ENCODE assay signal across 12 cellular contexts in genomic region chr17:949623-950338, GRCh38. TPM values are rescaled to one million over a fixed set of nuclear protein-coding genes. Genes with fewer than 3 reads are reported as not detected.
DNase-seq lines count a peak whose midpoint lies in the region; ATAC-seq and TF ChIP-seq lines count a peak whose summit lies in the region.
"Had no signal": no experiment of that assay in that cellular context is flagged by ENCODE, and none has a peak within 500 bp of the region (broad histone marks: within the 10 kb centered on the region; RNA-seq: fewer than 3 reads in every experiment).

No MANE protein-coding gene starts in this region.

- H3K4me2 ChIP-seq in mesendoderm (ENCODE audit: low read length), result no peak overlapping the region

- H3K4me3 ChIP-seq in mesendoderm (ENCODE audit: low read length), result no peak overlapping the region
- H3K4me3 ChIP-seq in thymus (ENCODE audit: low read length), result no peak overlapping the region
- H3K4me3 ChIP-seq: upper lobe of left lung had no signal

- H2BK5ac ChIP-seq in mesendoderm (ENCODE audit: low read length), result peak overlapping the region; percentile 99

- CTCF ChIA-PET in HEK293T (lab: Yijun Ruan, JAX), result no interaction called here

- peak overlapping the region; percentile 21 for H3K27ac ChIP-seq in mesendoderm (ENCODE audit: low read depth, low read length)
- H3K27ac ChIP-seq in thymus (ENCODE audit: low read depth), result peak overlapping the region; percentile 5
- H3K27ac ChIP-seq: C4-2B had no signal

- no peak overlapping the region for H2BK15ac ChIP-seq in mesendoderm (replicated peaks; ENCODE audit: low read depth)

- H3K9me3 ChIP-seq in thymus (ENCODE audit: control insufficient read depth), result no peaks in the 10 kb centered on the region
- H3K9me3 ChIP-seq: upper lobe of left lung had no signal

- H2BK120ac ChIP-seq in mesendoderm (ENCODE audit: low read depth, low read length), result no peak overlapping the region

- peak overlapping the region; percentile 82 for H3K56ac ChIP-seq in mesendoderm (ENCODE audit: low read length)

- WGBS in mesendoderm (ENCODE audit: extremely low coverage, insufficient coverage, low lambda C conversion rate), result no CpG with 5 or more reads among the region's 12 CpGs
- 62% methylated on average over 11 of the region's 12 CpGs for WGBS in thymus

- H3K79me2 ChIP-seq in mesendoderm (ENCODE audit: control insufficient read depth, insufficient read depth, low read length), result peaks cover 53% of the 10 kb centered on the region

- no peaks in the 10 kb centered on the region for H3K27me3 ChIP-seq in mesendoderm (ENCODE audit: insufficient read depth, low read length, poor library complexity)
- no peaks in the 10 kb centered on the region for H3K27me3 ChIP-seq in thymus (ENCODE audit: control insufficient read depth, insufficient read depth)
- H3K27me3 ChIP-seq: upper lobe of left lung had no signal

- H4K8ac ChIP-seq in mesendoderm (ENCODE audit: low read depth, low read length), result no peak overlapping the region

- ATAC-seq in GM19397 (IDR thresholded peaks at IDR 0.05; ENCODE audit: unreplicated experiment) (no peak), GM21576 (IDR thresholded peaks at IDR 0.05; ENCODE audit: unreplicated experiment) (no peak)
- ATAC-seq: T-cell had no signal

- H3K27ac Mint-ChIP-seq in chondrocyte (ENCODE audit: unreplicated experiment), result peak overlapping the region; percentile 95
- H3K27ac Mint-ChIP-seq: T-cell had no signal

- H3K36me3 Mint-ChIP-seq in chondrocyte (ENCODE audit: low read depth), result no peaks in the 10 kb centered on the region
- H3K36me3 Mint-ChIP-seq: T-cell had no signal

- H3K9me3 Mint-ChIP-seq in chondrocyte (ENCODE audit: low read depth), result no peaks in the 10 kb centered on the region
- H3K9me3 Mint-ChIP-seq: T-cell had no signal

- H3K9ac ChIP-seq in mesendoderm (ENCODE audit: low read length), result peak overlapping the region; percentile 63

- H4K5ac ChIP-seq in mesendoderm (ENCODE audit: low read length), result no peak overlapping the region

- no peak for TF ChIP-seq CTCF in chondrocyte (IDR thresholded peaks at IDR 0.05)

- H3K4me1 ChIP-seq in mesendoderm (ENCODE audit: control insufficient read depth, low read depth, low read length) (peaks cover 13% of the 10 kb centered on the region), thymus (ENCODE audit: control insufficient read depth, insufficient read depth, low read length) (no peaks in the 10 kb centered on the region)

- peak overlapping the region; percentile 66 for H3K23ac ChIP-seq in mesendoderm (ENCODE audit: low read length)

- POLR2A ChIA-PET in HEK293T (lab: Yijun Ruan, JAX), result no interaction called here

- H3K4me3 Mint-ChIP-seq in chondrocyte (ENCODE audit: unreplicated experiment), result peak overlapping the region; percentile 61
- H3K4me3 Mint-ChIP-seq: T-cell had no signal

- H3K18ac ChIP-seq in mesendoderm (ENCODE audit: low read length), result peak overlapping the region; percentile 13

- peak overlapping the region; percentile 40 for H3K4ac ChIP-seq in mesendoderm (ENCODE audit: low read depth, low read length)

- peak overlapping the region; percentile 91 for H2AK5ac ChIP-seq in mesendoderm (ENCODE audit: low read length)

- H3K36me3 ChIP-seq in mesendoderm (ENCODE audit: control insufficient read depth, insufficient read depth, low read length) (no peaks in the 10 kb centered on the region), thymus (ENCODE audit: control insufficient read depth, insufficient read depth) (no peaks in the 10 kb centered on the region)

- peaks cover 9% of the 10 kb centered on the region for H3K79me1 ChIP-seq in mesendoderm (ENCODE audit: low read length)

- peaks cover 52% of the 10 kb centered on the region for H3K4me1 Mint-ChIP-seq in chondrocyte (ENCODE audit: low read depth)
- H3K4me1 Mint-ChIP-seq: T-cell had no signal

- H3K27me3 Mint-ChIP-seq in chondrocyte (ENCODE audit: low read depth), result no peaks in the 10 kb centered on the region

- DNase-seq in HEK293T (ENCODE audit: extremely low spot score) (no peak), chondrocyte (ENCODE audit: low spot score) (no peak), mesendoderm (peak; percentile 95)
- no peak for DNase-seq in activated CD8-positive, alpha-beta memory T cell treated with anti-CD3 and anti-CD28 coated beads for 24 hours
- DNase-seq: hypothalamus, NCI-H1105, T-cell, upper lobe of left lung had no signal

TF ChIP-seq in HEK293T, 16 proteins besides CTCF, POLR2A, EP300 and RAD21:
- TF ChIP-seq ARNT (IDR thresholded peaks at IDR 0.05), result 0 out of 2 replicates have a peak, but pooled peaks have one; percentile 63
- no peak for TF ChIP-seq SUZ12 (IDR thresholded peaks at IDR 0.05)
TF ChIP-seq in HEK293T: peak in this region for 1.

RNA-seq across cellular contexts. Expression of gene NXN, which starts 29.8 kb away (rescaled TPM):
- total RNA-seq in chondrocyte, result 85.2 to 93.6 TPM (median 86.4 TPM) in 3 replicates
- polyA plus RNA-seq in mesendoderm (2013, experiment 1 of 2), result 125 TPM
- polyA plus RNA-seq in mesendoderm (2013, experiment 2 of 2), result 122 TPM
- 25.7 TPM for polyA plus RNA-seq in thymus

RNA-seq across cellular contexts. Expression of gene TIMM22, which starts 47.1 kb away (rescaled TPM):
- total RNA-seq in chondrocyte, result 10.0 to 13.1 TPM (median 10.3 TPM) in 3 replicates
- 16.4 TPM for polyA plus RNA-seq in mesendoderm (2013, experiment 1 of 2)
- 16.9 TPM for polyA plus RNA-seq in mesendoderm (2013, experiment 2 of 2)
- 7.1 TPM for polyA plus RNA-seq in thymus
